7 cellular contexts compared by ENCODE assay signal in genomic region chr1:97783762-97784161, GRCh38.
"Had no signal": no experiment of that assay in that cellular context is flagged by ENCODE, and none has a peak within 500 bp of the region (broad histone marks: within the 10 kb centered on the region; RNA-seq: fewer than 3 reads in every experiment).

No MANE protein-coding gene starts in this region.

- H3K27me3 Mint-ChIP-seq: IgD-negative memory B cell had no signal

- H3K4me3 Mint-ChIP-seq: HFFc6, IgD-negative memory B cell had no signal

- H3K9me3 Mint-ChIP-seq: HFFc6, IgD-negative memory B cell had no signal

- H3K27ac Mint-ChIP-seq: HFFc6, IgD-negative memory B cell had no signal

- ATAC-seq: HCT116, HepG2 had no signal

- DNase-seq: GM23248, GOT3, H7, HFFc6 had no signal
